ENCODE assay signal across 19 cellular contexts in the genomic region with DNA sequence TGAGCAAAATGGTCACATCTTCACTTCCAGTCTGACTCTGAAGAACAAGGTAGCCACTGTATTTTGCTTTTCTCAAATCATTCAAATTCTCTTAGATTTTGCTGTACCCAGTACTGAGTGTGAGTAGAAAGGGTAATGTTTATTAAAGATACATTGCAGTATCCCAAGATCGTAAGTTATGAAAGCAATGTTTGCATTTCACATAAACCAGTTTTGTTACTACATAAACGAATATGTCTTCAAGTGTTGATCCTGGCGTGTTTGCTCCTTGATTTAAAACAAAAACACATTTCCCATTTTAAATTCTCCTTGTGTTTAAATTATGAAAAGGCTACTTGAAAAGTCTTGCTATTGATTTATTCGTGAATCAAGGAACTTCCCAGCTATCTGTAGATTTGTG. TPM values are rescaled to one million over a fixed set of nuclear protein-coding genes. Genes with fewer than 3 reads are reported as not detected.
DNase-seq lines count a peak whose midpoint lies in the region; ATAC-seq, FAIRE-seq and TF ChIP-seq lines count a peak whose summit lies in the region.
"Had no signal": no experiment of that assay in that cellular context is flagged by ENCODE, and none has a peak within 500 bp of the region (broad histone marks: within the 10 kb centered on the region; RNA-seq: fewer than 3 reads in every experiment).

No MANE protein-coding gene starts in this region.

- peaks cover 33% of the 10 kb centered on the region for H3K4me1 Mint-ChIP-seq in activated naive CD4-positive, alpha-beta T cell treated with anti-CD3 and anti-CD28 coated beads for 36 hours (ENCODE audit: low read depth)
- H3K4me1 Mint-ChIP-seq in CD8-positive, alpha-beta T cell (ENCODE audit: low read depth), result peaks cover 45% of the 10 kb centered on the region
- H3K4me1 Mint-ChIP-seq in neural progenitor cell, result no peaks in the 10 kb centered on the region

- H3K4me2 ChIP-seq in GM12878 (ENCODE audit: control insufficient read depth, insufficient read depth) (peak overlapping the region; percentile 35; the same call in 1 of the 2 replicates), neural progenitor cell (peak overlapping the region; percentile 23)

- intact Hi-C loops in activated naive CD4-positive, alpha-beta T cell treated with anti-CD3 and anti-CD28 coated beads for 36 hours (cut with micrococcal nuclease), result loop anchor here (5.0 kb wide), 1 partner anchor 450 kb away; a partner anchor contains a TSS
- intact Hi-C loops in CD8-positive, alpha-beta T cell (cut with DNase I, micrococcal nuclease), result no loop called here
- intact Hi-C loops in GM12878 (cut with micrococcal nuclease; ENCODE audit: unreplicated experiment), result no loop called here

- no peak for FAIRE-seq in GM12878 (lab: Jason Lieb, UNC)
- FAIRE-seq: RCC 7860 had no signal

- peaks cover 15% of the 10 kb centered on the region for H3K4me1 ChIP-seq in CD8-positive, alpha-beta T cell (ENCODE audit: insufficient read depth, low read length)
- H3K4me1 ChIP-seq in GM12878 (ENCODE audit: control insufficient read depth, insufficient read depth, low read length) (peaks cover 28% of the 10 kb centered on the region), neural progenitor cell (peaks cover 20% of the 10 kb centered on the region)
- H3K4me1 ChIP-seq: SJSA1 had no signal

- no peak for TF ChIP-seq CTCF in CD8-positive, alpha-beta T cell (IDR thresholded peaks at IDR 0.05)
- no peak for TF ChIP-seq CTCF in GM12878 (IDR thresholded peaks at IDR 0.05 in 2 of 3, conservative IDR thresholded peaks at IDR 0.05 in 1 of 3; ENCODE audit: control insufficient read depth in 2 of 3, extremely low read depth in 1 of 3, insufficient read depth in 1 of 3, low read depth in 3 of 3, low read length in 3 of 3)
- TF ChIP-seq CTCF in neural progenitor cell (IDR thresholded peaks at IDR 0.05), result no peak

- H3K27me3 ChIP-seq in CD8-positive, alpha-beta T cell (ENCODE audit: insufficient read depth, low read length), result no peaks in the 10 kb centered on the region
- peaks cover 0 to 2% of the 10 kb centered on the region in 2 experiments; a peak in 2 of 4 replicates for H3K27me3 ChIP-seq in GM12878 (replicated peaks in 1 of 2; ENCODE audit: control insufficient read depth in 2 of 2, insufficient read depth in 2 of 2, low read length in 1 of 2)
- no peaks in the 10 kb centered on the region for H3K27me3 ChIP-seq in neural progenitor cell
- H3K27me3 ChIP-seq: SJSA1 had no signal

- TF ChIP-seq RAD21 in GM12878 (IDR thresholded peaks at IDR 0.05; ENCODE audit: insufficient read depth, low read depth, low read length), result no peak

- POLR2A ChIA-PET in CD8-positive, alpha-beta T cell (lab: Charles Lee), result no interaction called here
- POLR2A ChIA-PET in GM12878 (lab: Charles Lee), result no interaction called here

- H3K27me3 Mint-ChIP-seq in activated naive CD4-positive, alpha-beta T cell treated with anti-CD3 and anti-CD28 coated beads for 36 hours (ENCODE audit: low read depth), result no peaks in the 10 kb centered on the region
- no peaks in the 10 kb centered on the region for H3K27me3 Mint-ChIP-seq in CD8-positive, alpha-beta T cell (ENCODE audit: low read depth)
- no peaks in the 10 kb centered on the region for H3K27me3 Mint-ChIP-seq in neural progenitor cell (ENCODE audit: insufficient read depth, low read depth)
- H3K27me3 Mint-ChIP-seq: CD4-positive, alpha-beta memory T cell had no signal

- H2AFZ ChIP-seq in GM12878 (ENCODE audit: control insufficient read depth, low read depth, low read length) (no peak overlapping the region), neural progenitor cell (replicated peaks) (no peak overlapping the region)

- H3K9me3 ChIP-seq in CD8-positive, alpha-beta T cell (ENCODE audit: low read length), result no peaks in the 10 kb centered on the region
- H3K9me3 ChIP-seq in GM12878 (replicated peaks; ENCODE audit: control insufficient read depth, insufficient read depth, low read length), result no peaks in the 10 kb centered on the region
- H3K9me3 ChIP-seq in neural progenitor cell (ENCODE audit: low read depth), result no peaks in the 10 kb centered on the region
- H3K9me3 ChIP-seq: SJSA1 had no signal

- DNase-seq in activated naive CD4-positive, alpha-beta T cell treated with anti-CD3 and anti-CD28 coated beads for 36 hours, result no peak
- no peak for DNase-seq in activated naive CD4-positive, alpha-beta T cell treated with anti-CD3 and anti-CD28 coated beads, Interleukin-2, amount 50 U/mL, for 72 hours (ENCODE audit: low spot score in 2 of 2)
- DNase-seq in CD8-positive, alpha-beta T cell, result no peak
- DNase-seq in GM12878 (ENCODE audit: low read depth, low spot score), result no peak
- no peak for DNase-seq in neural progenitor cell (ENCODE audit: low spot score)
- no peak for DNase-seq in activated effector memory CD4-positive, alpha-beta T cell treated with Interleukin-2 at 50 U/mL for 16 hours
- DNase-seq: AML-193; CD4-positive, alpha-beta memory T cell; DND-41; GOT3; NCI-H1694 treated with DMSO at 0.1 percent for 48 hours; NCI-H2081 treated with DMSO at 0.1 percent for 48 hours; NCI-H446; NCI-H526 had no signal

- no peaks in the 10 kb centered on the region for H3K9me3 Mint-ChIP-seq in activated naive CD4-positive, alpha-beta T cell treated with anti-CD3 and anti-CD28 coated beads for 36 hours
- no peaks in the 10 kb centered on the region for H3K9me3 Mint-ChIP-seq in activated naive CD4-positive, alpha-beta T cell treated with anti-CD3 and anti-CD28 coated beads, Interleukin-2, amount 50 U/mL, for 72 hours
- no peaks in the 10 kb centered on the region for H3K9me3 Mint-ChIP-seq in CD8-positive, alpha-beta T cell
- H3K9me3 Mint-ChIP-seq in neural progenitor cell, result peaks cover 4% of the 10 kb centered on the region
- H3K9me3 Mint-ChIP-seq: CD4-positive, alpha-beta memory T cell had no signal

- RAD21 ChIA-PET in GM12878 (lab: Charles Lee; ENCODE audit: unreplicated experiment), result no interaction called here

- H3K27ac ChIP-seq in CD8-positive, alpha-beta T cell (ENCODE audit: low read depth, low read length), result no peak overlapping the region
- no peak overlapping the region for H3K27ac ChIP-seq in GM12878 (ENCODE audit: control insufficient read depth, insufficient read depth)
- peak overlapping the region; percentile 22 for H3K27ac ChIP-seq in neural progenitor cell
- H3K27ac ChIP-seq: SJSA1 had no signal

- BruUV-seq in GM12878 (replicated peaks; lab: Mats Ljungman, UMichigan), result no TSS peak

- H3F3A ChIP-seq in neural progenitor cell (ENCODE audit: low read depth), result no peaks in the 10 kb centered on the region

- H3K9ac ChIP-seq in GM12878 (ENCODE audit: control insufficient read depth, insufficient read depth, low read length) (no peak overlapping the region), neural progenitor cell (no peak overlapping the region)

- in situ Hi-C loops in GM12878 (cut with MboI), result no loop called here

- H3K4me3 Mint-ChIP-seq in activated naive CD4-positive, alpha-beta T cell treated with anti-CD3 and anti-CD28 coated beads for 36 hours, result peak overlapping the region; percentile 25
- H3K4me3 Mint-ChIP-seq in CD8-positive, alpha-beta T cell, result no peak overlapping the region
- no peak overlapping the region for H3K4me3 Mint-ChIP-seq in neural progenitor cell

- no peak overlapping the region for H3K4me3 ChIP-seq in CD8-positive, alpha-beta T cell (ENCODE audit: low read depth, low read length)
- H3K4me3 ChIP-seq in GM12878, result no peak overlapping the region
- no peak overlapping the region for H3K4me3 ChIP-seq in neural progenitor cell
- H3K4me3 ChIP-seq: SJSA1 had no signal

- H3K27ac Mint-ChIP-seq in activated naive CD4-positive, alpha-beta T cell treated with anti-CD3 and anti-CD28 coated beads for 36 hours, result no peak overlapping the region
- H3K27ac Mint-ChIP-seq in activated naive CD4-positive, alpha-beta T cell treated with anti-CD3 and anti-CD28 coated beads, Interleukin-2, amount 50 U/mL, for 72 hours, result peak overlapping the region in 1 of 2 donors; percentile 57
- peak overlapping the region; percentile 75 for H3K27ac Mint-ChIP-seq in CD8-positive, alpha-beta T cell
- H3K27ac Mint-ChIP-seq in neural progenitor cell, result no peak overlapping the region

- H3K36me3 ChIP-seq in CD8-positive, alpha-beta T cell (ENCODE audit: insufficient read depth, low read length), result no peaks in the 10 kb centered on the region
- H3K36me3 ChIP-seq in GM12878 (ENCODE audit: control insufficient read depth in 2 of 2, insufficient read depth in 2 of 2, low read length in 1 of 2) (no peaks in the 10 kb centered on the region), neural progenitor cell (no peaks in the 10 kb centered on the region)
- H3K36me3 ChIP-seq: SJSA1 had no signal

- CTCF ChIA-PET in activated naive CD4-positive, alpha-beta T cell treated with anti-CD3 and anti-CD28 coated beads for 36 hours (lab: Charles Lee), result interaction anchor here (1.4 kb wide), 1 partner anchor 54 kb away, joined by 5 read pairs; a partner anchor contains a TSS
- CTCF ChIA-PET in CD8-positive, alpha-beta T cell (lab: Charles Lee), result no interaction called here
- CTCF ChIA-PET in GM12878 (lab: Yijun Ruan, JAX), result interaction anchor here (0.6 kb wide), 1 partner anchor 161 kb away, joined by 3 read pairs; no protein-coding TSS in a partner anchor

- 66% methylated on average over 4 of the region's 4 CpGs for WGBS in GM12878 (ENCODE audit: insufficient coverage, insufficient replicate concordance, low lambda C conversion rate, missing lambda C conversion rate)

- SMC1A ChIA-PET in GM12878 (lab: Charles Lee; ENCODE audit: uncharacterized antibody, unreplicated experiment), result no interaction called here

- H3K36me3 Mint-ChIP-seq in activated naive CD4-positive, alpha-beta T cell treated with anti-CD3 and anti-CD28 coated beads for 36 hours (ENCODE audit: low read depth), result peaks cover 6% of the 10 kb centered on the region
- peaks cover 7 to 8% of the 10 kb centered on the region in 2 donors for H3K36me3 Mint-ChIP-seq in activated naive CD4-positive, alpha-beta T cell treated with anti-CD3 and anti-CD28 coated beads, Interleukin-2, amount 50 U/mL, for 72 hours
- H3K36me3 Mint-ChIP-seq in CD8-positive, alpha-beta T cell, result peaks cover 8% of the 10 kb centered on the region
- peaks cover 5% of the 10 kb centered on the region for H3K36me3 Mint-ChIP-seq in neural progenitor cell

- H4K20me1 ChIP-seq in GM12878 (ENCODE audit: control insufficient read depth, insufficient read depth), result 0 out of 2 replicates have a peak, but pooled peaks cover 6% of the 10 kb centered on the region
- H4K20me1 ChIP-seq in neural progenitor cell (ENCODE audit: low read depth), result peaks cover 6% of the 10 kb centered on the region

- no peak for ATAC-seq in activated naive CD4-positive, alpha-beta T cell treated with anti-CD3 and anti-CD28 coated beads, Interleukin-2, amount 50 U/mL, for 72 hours
- ATAC-seq in CD8-positive, alpha-beta T cell, result no peak
- no peak for ATAC-seq in GM12878
- no peak for ATAC-seq in GM18517 (IDR thresholded peaks at IDR 0.05; ENCODE audit: unreplicated experiment)
- no peak for ATAC-seq in activated CD4-positive, CD25-positive, alpha-beta regulatory T cell treated with anti-CD3 and anti-CD28 coated beads, Interleukin-2, amount 50 U/mL, for 24 hours
- ATAC-seq: HCT116 had no signal

- no peak for TF ChIP-seq EP300 in GM12878 (IDR thresholded peaks at IDR 0.05; ENCODE audit: borderline replicate concordance in 1 of 2, control insufficient read depth in 1 of 2, low read depth in 2 of 2, low read length in 2 of 2)

- no peak for TF ChIP-seq POLR2A in GM12878 (IDR thresholded peaks at IDR 0.05; ENCODE audit: low read depth, low read length)

- H3K79me2 ChIP-seq in GM12878 (ENCODE audit: control insufficient read depth, insufficient read depth, low read length) (no peaks in the 10 kb centered on the region), neural progenitor cell (ENCODE audit: low read depth) (peaks cover 3% of the 10 kb centered on the region)

RNA-seq across cellular contexts. Expression of a gene that starts 22.0 kb away (rescaled TPM):
- total RNA-seq in activated naive CD4-positive, alpha-beta T cell treated with anti-CD3 and anti-CD28 coated beads for 36 hours, result 1 to 10 TPM; 4.1 to 4.6 TPM
- total RNA-seq in activated naive CD4-positive, alpha-beta T cell treated with anti-CD3 and anti-CD28 coated beads, Interleukin-2, amount 50 U/mL, for 72 hours, result 1 to 10 TPM; 5.6 to 7.9 TPM
- total RNA-seq in CD8-positive, alpha-beta T cell, result 1 to 10 TPM; 6.0 to 8.1 TPM
- 2.5 and 2.8 TPM in 2 replicates for total RNA-seq in GM12878 (2013; cell fraction: nucleolus; rRNA removed)
- total RNA-seq in GM12878 (2014; rRNA removed), result 2.7 and 2.8 TPM in 2 replicates
- total RNA-seq in GM12878 (2014; rRNA removed; fragmentation: Illumina TruSeq; extraction: Trizol), result 3.5 and 3.7 TPM in 2 replicates
- total RNA-seq in GM12878 (2021), result 3.6 and 4.0 TPM in 2 replicates
- polyA plus RNA-seq in GM12878 (2011; ENCODE audit: low read depth), result 3.6 TPM
- polyA plus RNA-seq in GM12878 (2011; rRNA removed), result 0.73 and 0.84 TPM in 2 replicates
- 0.55 and 0.70 TPM in 2 replicates for polyA plus RNA-seq in GM12878 (2011; cell fraction: cytosol; rRNA removed)
- 0.76 and 1.0 TPM in 2 replicates for polyA plus RNA-seq in GM12878 (2011; cell fraction: nucleus; rRNA removed)
- polyA plus RNA-seq in GM12878 (2012), result 3.4 and 3.9 TPM in 2 replicates
- 3.5 and 3.9 TPM in 2 replicates for polyA plus RNA-seq in GM12878 (2014; fragmentation: Illumina TruSeq; extraction: Trizol)
- polyA plus RNA-seq in GM12878 (2014; fragmentation: Nextera tagmentation; extraction: Ambion mirVana), result under 1 TPM; 0.55 to 0.72 TPM
- polyA plus RNA-seq in GM12878 (2014; rRNA removed), result 2.1 and 2.9 TPM in 2 replicates
- polyA plus RNA-seq in GM12878 (2016; fragmentation: Nextera tagmentation; extraction: Ambion mirVana), result under 1 TPM; 0.53 to 0.71 TPM
- 1.3 and 2.0 TPM in 2 replicates for polyA minus RNA-seq in GM12878 (2011; rRNA and poly(A)+ RNA removed)
- polyA minus RNA-seq in GM12878 (2011; cell fraction: cytosol; rRNA and poly(A)+ RNA removed), result 0.62 and 1.7 TPM in 2 replicates
- polyA minus RNA-seq in GM12878 (2011; cell fraction: nucleus; rRNA and poly(A)+ RNA removed), result 0.48 and 0.86 TPM in 2 replicates
- 18.7 and 19.9 TPM in 2 replicates for total RNA-seq in neural progenitor cell (ENCODE audit: low replicate concordance)

RNA-seq across cellular contexts. Expression of a gene that starts 54.6 kb away (rescaled TPM):
- 10 to 100 TPM; 31.1 to 33.4 TPM for total RNA-seq in activated naive CD4-positive, alpha-beta T cell treated with anti-CD3 and anti-CD28 coated beads for 36 hours
- total RNA-seq in activated naive CD4-positive, alpha-beta T cell treated with anti-CD3 and anti-CD28 coated beads, Interleukin-2, amount 50 U/mL, for 72 hours, result 10 to 100 TPM; 34.1 to 38.4 TPM
- 10 to 100 TPM; 11.7 to 17.2 TPM for total RNA-seq in CD8-positive, alpha-beta T cell
- 9.5 and 11.1 TPM in 2 replicates for total RNA-seq in GM12878 (2013; cell fraction: nucleolus; rRNA removed)
- total RNA-seq in GM12878 (2014; rRNA removed) (19.9 and 24.2 TPM in 2 replicates), GM12878 (2014; rRNA removed; fragmentation: Illumina TruSeq; extraction: Trizol) (27.3 and 29.7 TPM in 2 replicates), GM12878 (2021) (31.1 and 31.7 TPM in 2 replicates), neural progenitor cell (ENCODE audit: low replicate concordance) (31.7 and 39.7 TPM in 2 replicates)
- polyA plus RNA-seq in GM12878 (2011; ENCODE audit: low read depth), result 12.8 TPM
- polyA plus RNA-seq in GM12878 (2011; rRNA removed) (42.1 and 56.6 TPM in 2 replicates), GM12878 (2014; fragmentation: Illumina TruSeq; extraction: Trizol) (33.3 and 37.2 TPM in 2 replicates), GM12878 (2014; fragmentation: Nextera tagmentation; extraction: Ambion mirVana) (10 to 100 TPM; 61.2 to 66.5 TPM), GM12878 (2014; rRNA removed) (17.3 and 18.9 TPM in 2 replicates), GM12878 (2016; fragmentation: Nextera tagmentation; extraction: Ambion mirVana) (10 to 100 TPM; 48.5 to 53.1 TPM)
- polyA plus RNA-seq in GM12878 (2011; cell fraction: cytosol; rRNA removed), result 13.4 and 15.4 TPM in 2 replicates
- polyA plus RNA-seq in GM12878 (2011; cell fraction: nucleus; rRNA removed), result 7.3 and 8.5 TPM in 2 replicates
- 14.0 and 16.5 TPM in 2 replicates for polyA plus RNA-seq in GM12878 (2012)
- polyA minus RNA-seq in GM12878 (2011; rRNA and poly(A)+ RNA removed), result 13.0 and 30.0 TPM in 2 replicates
- polyA minus RNA-seq in GM12878 (2011; cell fraction: cytosol; rRNA and poly(A)+ RNA removed), result 4.9 and 6.0 TPM in 2 replicates
- polyA minus RNA-seq in GM12878 (2011; cell fraction: nucleus; rRNA and poly(A)+ RNA removed), result 1.3 and 5.8 TPM in 2 replicates
